ENCODE assay signal across 8 cellular contexts in the genomic region with DNA sequence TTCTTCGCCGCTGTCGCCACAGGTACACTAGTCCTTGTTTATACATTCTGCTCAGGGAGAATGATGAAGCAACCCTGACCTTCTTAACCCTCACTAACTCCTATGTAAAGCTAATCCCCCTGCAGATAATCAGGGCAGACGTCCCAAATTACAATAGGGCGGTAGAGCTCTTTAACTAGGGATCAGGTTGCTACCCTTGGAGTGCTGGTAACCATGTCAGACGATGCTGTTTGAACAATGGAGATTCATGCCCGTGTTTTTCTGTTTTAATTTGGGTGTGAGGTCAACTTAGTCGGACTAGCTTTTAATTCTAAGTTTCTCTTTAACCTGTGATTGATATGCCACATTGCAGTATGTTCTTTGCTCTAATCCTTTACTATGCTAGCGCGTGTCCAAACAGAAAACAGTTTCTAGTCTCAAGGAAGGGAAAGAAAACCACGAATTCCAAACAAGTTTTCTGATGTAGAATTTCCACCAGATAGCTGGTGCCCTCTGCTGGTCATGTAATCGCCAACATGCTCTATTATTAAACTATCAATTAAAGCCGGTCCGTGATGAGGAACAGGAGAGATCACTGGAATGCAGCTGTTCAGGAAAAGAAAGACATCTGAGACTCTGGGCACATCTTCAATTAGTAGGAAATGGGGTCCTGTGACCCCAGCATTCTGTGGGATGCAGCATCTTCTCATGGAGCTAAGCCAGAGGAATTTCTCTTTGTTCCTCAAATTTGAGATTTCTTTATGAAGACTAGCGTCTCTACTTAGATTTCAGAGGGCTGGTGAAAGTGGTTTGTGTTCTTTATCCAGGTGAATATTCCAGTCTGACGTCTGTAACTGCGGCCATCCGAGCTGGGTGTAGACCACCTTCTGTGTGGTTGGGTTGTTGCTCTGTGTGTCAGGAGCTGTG. TPM values are rescaled to one million over a fixed set of nuclear protein-coding genes. Genes with fewer than 3 reads are reported as not detected.
DNase-seq lines count a peak whose midpoint lies in the region; ATAC-seq, FAIRE-seq and TF ChIP-seq lines count a peak whose summit lies in the region.

No MANE protein-coding gene starts in this region.

- SMC1A ChIA-PET in GM12878 (lab: Charles Lee; ENCODE audit: uncharacterized antibody, unreplicated experiment) = interaction anchor here (0.6 to 4.8 kb wide), 16 partner anchors 8 to 1784 kb away, joined by 3 to 55 read pairs (median 3); no protein-coding TSS in a partner anchor

- intact Hi-C loops in GM12878 (cut with micrococcal nuclease; ENCODE audit: unreplicated experiment) = loop anchor here (1.0 to 5.0 kb wide), 2 partner anchors 85 to 150 kb away; no protein-coding TSS in a partner anchor

- ATAC-seq in SK-N-SH treated with all-trans-retinoic acid at 6 μM for 48 hours (peak; percentile 89), GM12878 (peak; percentile 69), HG02970 (IDR thresholded peaks at IDR 0.05; ENCODE audit: low FRiP score, unreplicated experiment) (no peak), HG03095 (IDR thresholded peaks at IDR 0.05; ENCODE audit: unreplicated experiment) (no peak)

- peak; percentile 76 for TF ChIP-seq CTCF in MM.1S (IDR thresholded peaks at IDR 0.05; ENCODE audit: low read length)
- peak; percentile 67 to 77 (median 70) for TF ChIP-seq CTCF in GM12878 (IDR thresholded peaks at IDR 0.05 in 2 of 3, conservative IDR thresholded peaks at IDR 0.05 in 1 of 3; ENCODE audit: control insufficient read depth in 2 of 3, extremely low read depth in 1 of 3, insufficient read depth in 1 of 3, low read depth in 3 of 3, low read length in 3 of 3)

- peaks cover 96% of the 10 kb centered on the region for H3K27me3 ChIP-seq in MM.1S (replicated peaks; ENCODE audit: insufficient read depth, low read length)
- peaks cover 0 to 3% of the 10 kb centered on the region in 2 experiments; a peak in 1 of 4 replicates for H3K27me3 ChIP-seq in GM12878 (replicated peaks in 1 of 2; ENCODE audit: control insufficient read depth in 2 of 2, insufficient read depth in 2 of 2, low read length in 1 of 2)

- no TSS peak for BruUV-seq in GM12878 (replicated peaks; lab: Mats Ljungman, UMichigan)

- no peak overlapping the region for H2AFZ ChIP-seq in MM.1S (ENCODE audit: low read length)
- peak overlapping the region; percentile 50 for H2AFZ ChIP-seq in GM12878 (ENCODE audit: control insufficient read depth, low read depth, low read length)

- H3K4me2 ChIP-seq in MM.1S (ENCODE audit: low read depth, low read length) (peak overlapping the region; percentile 45), GM12878 (ENCODE audit: control insufficient read depth, insufficient read depth) (no peak overlapping the region)

- H4K20me1 ChIP-seq in MM.1S (ENCODE audit: insufficient read depth, low read length) (no peaks in the 10 kb centered on the region), GM12878 (ENCODE audit: control insufficient read depth, insufficient read depth) (no peaks in the 10 kb centered on the region)

- no peaks in the 10 kb centered on the region for H3K4me1 ChIP-seq in MM.1S (ENCODE audit: low read length)
- H3K4me1 ChIP-seq in GM12878 (ENCODE audit: control insufficient read depth, insufficient read depth, low read length) = no peaks in the 10 kb centered on the region

- CTCF ChIA-PET in GM12878 (lab: Yijun Ruan, JAX) = interaction anchor here (0.6 to 7.9 kb wide), 41 partner anchors 8 to 1006 kb away, joined by 3 to 208 read pairs (median 4); partner anchors contain the start of gene VAMP3

- H3K79me2 ChIP-seq in MM.1S (ENCODE audit: low read length) (no peaks in the 10 kb centered on the region), GM12878 (ENCODE audit: control insufficient read depth, insufficient read depth, low read length) (no peaks in the 10 kb centered on the region)

- RAD21 ChIA-PET in GM12878 (lab: Charles Lee; ENCODE audit: unreplicated experiment) = interaction anchor here (1.1 to 3.4 kb wide), 3 partner anchors 9 to 84 kb away, joined by 3 to 45 read pairs (median 4); no protein-coding TSS in a partner anchor

- no peak for TF ChIP-seq EP300 in GM12878 (IDR thresholded peaks at IDR 0.05; ENCODE audit: borderline replicate concordance in 1 of 2, control insufficient read depth in 1 of 2, low read depth in 2 of 2, low read length in 2 of 2)

- peak; percentile 55 for TF ChIP-seq RAD21 in GM12878 (IDR thresholded peaks at IDR 0.05; ENCODE audit: insufficient read depth, low read depth, low read length)

- no peak for TF ChIP-seq POLR2A in GM12878 (IDR thresholded peaks at IDR 0.05; ENCODE audit: low read depth, low read length)

- POLR2A ChIA-PET in GM12878 (lab: Charles Lee) = interaction anchor here (0.5 kb wide), 1 partner anchor 636 kb away, joined by 3 read pairs; no protein-coding TSS in a partner anchor

- no peaks in the 10 kb centered on the region for H3F3A ChIP-seq in MM.1S (ENCODE audit: insufficient read depth, low read length)

- peak; percentile 74 for FAIRE-seq in GM12878 (lab: Jason Lieb, UNC)

- H3K9me2 ChIP-seq in MM.1S (replicated peaks; ENCODE audit: insufficient read depth, low read length) = no peaks in the 10 kb centered on the region

- H3K27ac ChIP-seq in MM.1S (ENCODE audit: low read length) = no peak overlapping the region
- no peak overlapping the region for H3K27ac ChIP-seq in GM12878 (ENCODE audit: control insufficient read depth, insufficient read depth)

- H3K9me3 ChIP-seq in MM.1S (replicated peaks; ENCODE audit: insufficient read depth, low read length) (no peaks in the 10 kb centered on the region), GM12878 (replicated peaks; ENCODE audit: control insufficient read depth, insufficient read depth, low read length) (no peaks in the 10 kb centered on the region)

- H3K9ac ChIP-seq in MM.1S (ENCODE audit: low read length) (no peak overlapping the region), GM12878 (ENCODE audit: control insufficient read depth, insufficient read depth, low read length) (no peak overlapping the region)

- peak; percentile 59 for DNase-seq in Daoy (ENCODE audit: low read depth)
- DNase-seq in MM.1S = peak; percentile 51
- DNase-seq in GM12878 (ENCODE audit: low read depth, low spot score) = no peak
- peak; percentile 55 to 89 for DNase-seq in hippocampal formation (lab: John Stamatoyannopoulos, UW)
- peak; percentile 72 for DNase-seq in renal cortical epithelial cell (ENCODE audit: low read depth)

- in situ Hi-C loops in GM12878 (cut with MboI) = no loop called here

- H3K4me3 ChIP-seq in MM.1S (ENCODE audit: low read length) = peak overlapping the region; percentile 38
- no peak overlapping the region for H3K4me3 ChIP-seq in GM12878

- H3K36me3 ChIP-seq in MM.1S (replicated peaks; ENCODE audit: insufficient read depth, low read length) (no peaks in the 10 kb centered on the region), GM12878 (ENCODE audit: control insufficient read depth in 2 of 2, insufficient read depth in 2 of 2, low read length in 1 of 2) (no peaks in the 10 kb centered on the region)

- 12% methylated on average over 18 of the region's 18 CpGs for WGBS in GM12878 (ENCODE audit: insufficient coverage, insufficient replicate concordance, low lambda C conversion rate, missing lambda C conversion rate)

TF ChIP-seq in SK-N-SH treated with all-trans-retinoic acid at 6 μM for 48 hours, 23 proteins besides CTCF, POLR2A, EP300 and RAD21 (continues in another document):
- TF ChIP-seq CSDC2 (CRISPR knock-in tag; IDR thresholded peaks at IDR 0.05) (no peak), ESRRG (CRISPR knock-in tag; IDR thresholded peaks at IDR 0.05) (no peak)

RNA-seq across cellular contexts. Expression of gene VAMP3, which starts 18.3 kb away (rescaled TPM):
- total RNA-seq in Daoy (2014; rRNA removed; shearing (Covaris generic)) = 68.0 and 77.3 TPM in 2 replicates
- 37.3 and 39.9 TPM in 2 replicates for total RNA-seq in GM12878 (2013; cell fraction: nucleolus; rRNA removed)
- total RNA-seq in GM12878 (2014; rRNA removed) = 8.4 and 18.0 TPM in 2 replicates
- total RNA-seq in GM12878 (2014; rRNA removed; fragmentation: Illumina TruSeq; extraction: Trizol) = 12.5 and 16.3 TPM in 2 replicates
- 9.9 and 11.7 TPM in 2 replicates for total RNA-seq in GM12878 (2021)
- polyA plus RNA-seq in GM12878 (2011; ENCODE audit: low read depth) = 6.6 TPM
- polyA plus RNA-seq in GM12878 (2011; rRNA removed) = 24.9 and 32.6 TPM in 2 replicates
- 10.4 and 12.8 TPM in 2 replicates for polyA plus RNA-seq in GM12878 (2011; cell fraction: cytosol; rRNA removed)
- 14.0 and 21.1 TPM in 2 replicates for polyA plus RNA-seq in GM12878 (2011; cell fraction: nucleus; rRNA removed)
- 8.0 and 11.7 TPM in 2 replicates for polyA plus RNA-seq in GM12878 (2012)
- 13.2 and 14.3 TPM in 2 replicates for polyA plus RNA-seq in GM12878 (2014; fragmentation: Illumina TruSeq; extraction: Trizol)
- polyA plus RNA-seq in GM12878 (2014; fragmentation: Nextera tagmentation; extraction: Ambion mirVana) = 1 to 10 TPM; 4.8 to 5.5 TPM
- 9.7 and 14.7 TPM in 2 replicates for polyA plus RNA-seq in GM12878 (2014; rRNA removed)
- polyA plus RNA-seq in GM12878 (2016; fragmentation: Nextera tagmentation; extraction: Ambion mirVana) = 1 to 10 TPM; 8.2 to 9.5 TPM
- 13.0 and 14.0 TPM in 2 replicates for polyA minus RNA-seq in GM12878 (2011; rRNA and poly(A)+ RNA removed)
- polyA minus RNA-seq in GM12878 (2011; cell fraction: cytosol; rRNA and poly(A)+ RNA removed) = 17.4 and 18.2 TPM in 2 replicates
- 8.7 and 13.6 TPM in 2 replicates for polyA minus RNA-seq in GM12878 (2011; cell fraction: nucleus; rRNA and poly(A)+ RNA removed)
- 136 and 225 TPM in 2 replicates for total RNA-seq in renal cortical epithelial cell

RNA-seq across cellular contexts. Expression of gene PER3, which starts 31.3 kb away (rescaled TPM):
- total RNA-seq in Daoy (2014; rRNA removed; shearing (Covaris generic)) = 1.4 and 2.1 TPM in 2 replicates
- total RNA-seq in GM12878 (2013; cell fraction: nucleolus; rRNA removed) = 5.4 TPM in 2 replicates
- total RNA-seq in GM12878 (2014; rRNA removed) (0.05 and 0.06 TPM in 2 replicates), GM12878 (2014; rRNA removed; fragmentation: Illumina TruSeq; extraction: Trizol) (0.18 TPM in 2 replicates), GM12878 (2021) (0.11 and 0.31 TPM in 2 replicates), renal cortical epithelial cell (0.87 and 0.99 TPM in 2 replicates)
- polyA plus RNA-seq in GM12878 (2011; ENCODE audit: low read depth) = 0.43 TPM
- polyA plus RNA-seq in GM12878 (2011; rRNA removed) (0.49 and 0.64 TPM in 2 replicates), GM12878 (2014; fragmentation: Illumina TruSeq; extraction: Trizol) (0.25 and 0.35 TPM in 2 replicates), GM12878 (2014; fragmentation: Nextera tagmentation; extraction: Ambion mirVana) (under 1 TPM in 1 of 2 experiments, not detected in 1; 0.11 TPM), GM12878 (2014; rRNA removed) (0.13 and 0.18 TPM in 2 replicates), GM12878 (2016; fragmentation: Nextera tagmentation; extraction: Ambion mirVana) (under 1 TPM; 0.11 to 0.13 TPM)
- polyA plus RNA-seq in GM12878 (2011; cell fraction: cytosol; rRNA removed) = 0.15 and 0.39 TPM in 2 replicates
- 0.80 and 1.1 TPM in 2 replicates for polyA plus RNA-seq in GM12878 (2011; cell fraction: nucleus; rRNA removed)
- 0.38 and 0.56 TPM in 2 replicates for polyA plus RNA-seq in GM12878 (2012)
- polyA minus RNA-seq in GM12878 (2011; rRNA and poly(A)+ RNA removed) = 0.37 and 0.72 TPM in 2 replicates
- polyA minus RNA-seq in GM12878 (2011; cell fraction: cytosol; rRNA and poly(A)+ RNA removed) = 1.0 TPM in 1 of 2 replicates, not detected in the other
- 0.38 and 0.73 TPM in 2 replicates for polyA minus RNA-seq in GM12878 (2011; cell fraction: nucleus; rRNA and poly(A)+ RNA removed)

Comparison
In these comparisons a context has a peak if more than half of its experiments do, and no peak if none do; other contexts are left out.
1. ATAC-seq: peak in SK-N-SH treated with all-trans-retinoic acid at 6 μM for 48 hours (single experiment) and GM12878 (single experiment); none in HG02970 (single experiment) and HG03095 (single experiment).